In the genomic region with DNA sequence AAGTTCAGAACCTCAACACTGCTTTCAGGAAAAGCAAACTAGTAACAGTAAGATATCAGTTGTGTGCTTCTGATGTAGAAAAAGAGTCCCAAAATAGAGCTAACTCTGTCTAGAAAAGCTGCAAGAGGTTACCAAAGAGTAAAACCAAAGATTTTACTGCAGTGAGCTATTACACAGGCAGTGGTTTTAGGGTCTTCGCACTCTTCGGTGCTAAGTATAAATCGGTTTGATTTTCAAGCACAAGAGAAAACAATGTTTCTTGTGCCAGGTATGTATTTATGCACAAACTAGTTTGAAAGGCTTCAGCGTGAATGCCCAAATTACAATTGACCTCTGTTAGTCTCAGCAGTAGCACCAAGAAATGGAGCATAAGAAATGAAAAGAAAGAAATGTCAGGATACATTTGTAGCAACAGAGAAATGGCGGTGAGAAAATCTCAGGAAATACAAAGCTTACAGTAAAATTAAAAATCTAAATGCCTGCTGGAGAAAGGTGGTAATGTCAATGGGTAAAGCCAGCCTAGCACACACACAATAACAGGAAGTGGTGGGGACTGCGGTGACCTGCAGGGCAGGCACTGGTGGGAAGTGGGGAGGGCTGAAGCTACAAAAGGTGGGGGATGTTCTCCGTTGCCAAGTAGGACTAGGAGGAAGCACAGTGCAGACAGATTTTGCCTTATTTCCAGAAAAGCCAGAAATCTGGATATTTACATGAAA, we compare ENCODE assay signal across 9 cellular contexts. TPM values are rescaled to one million over a fixed set of nuclear protein-coding genes. Genes with fewer than 3 reads are reported as not detected.
DNase-seq lines count a peak whose midpoint lies in the region; ATAC-seq and TF ChIP-seq lines count a peak whose summit lies in the region.
"Had no signal": no experiment of that assay in that cellular context is flagged by ENCODE, and none has a peak within 500 bp of the region (broad histone marks: within the 10 kb centered on the region; RNA-seq: fewer than 3 reads in every experiment).

No MANE protein-coding gene starts in this region.

- peaks cover 6% of the 10 kb centered on the region for H3K36me3 Mint-ChIP-seq in IgD-negative memory B cell

- peak; percentile 63 for DNase-seq in activated CD4-positive, CD25-positive, alpha-beta regulatory T cell treated with anti-CD3 and anti-CD28 coated beads, Interleukin-2, amount 50 U/mL, for 16 hours (ENCODE audit: low read depth, low spot score)
- peak; percentile 52 for DNase-seq in dermis blood vessel endothelial cell
- DNase-seq in retina: peak; percentile 26
- no peak for DNase-seq in NCI-H1092 (lab: John Stamatoyannopoulos, UW)
- DNase-seq in NCI-H345 (lab: John Stamatoyannopoulos, UW): no peak

- H3K9me3 ChIP-seq in DOHH2 (ENCODE audit: control insufficient read depth, insufficient read depth, low read length): no peaks in the 10 kb centered on the region
- H3K9me3 ChIP-seq: HAP-1 had no signal

- TF ChIP-seq CTCF in DOHH2 (IDR thresholded peaks at IDR 0.05; ENCODE audit: low read depth, low read length, poor library complexity, severe bottlenecking): no peak

- no peaks in the 10 kb centered on the region for H3K9me2 ChIP-seq in DOHH2 (replicated peaks; ENCODE audit: control insufficient read depth, low read length)

- H3K27me3 ChIP-seq in DOHH2 (ENCODE audit: control insufficient read depth, low read length): no peaks in the 10 kb centered on the region

- no peaks in the 10 kb centered on the region for H4K20me1 ChIP-seq in DOHH2 (ENCODE audit: control insufficient read depth, insufficient read depth, low read depth, low read length)

- peak overlapping the region; percentile 38 for H3K4me3 ChIP-seq in DOHH2 (ENCODE audit: low read length)
- H3K4me3 ChIP-seq: HAP-1 had no signal

- H3F3A ChIP-seq in DOHH2 (ENCODE audit: control insufficient read depth, insufficient read depth): 0 out of 2 replicates have a peak, but pooled peaks cover 3% of the 10 kb centered on the region

- H3K4me1 ChIP-seq in DOHH2 (ENCODE audit: control insufficient read depth, low read length): peaks cover 44% of the 10 kb centered on the region
- H3K4me1 ChIP-seq: HAP-1 had no signal

- H3K9me3 Mint-ChIP-seq in IgD-negative memory B cell: peaks cover 0 to 8% (median 3%) of the 10 kb centered on the region in 3 donors

- H3K4me1 Mint-ChIP-seq in IgD-negative memory B cell: peaks cover 40 to 61% (median 54%) of the 10 kb centered on the region in 3 donors

- H3K4me3 Mint-ChIP-seq in IgD-negative memory B cell: peak overlapping the region; percentile 4 to 83 (median 75)

- peak overlapping the region; percentile 52 to 94 (median 54) for H3K27ac Mint-ChIP-seq in IgD-negative memory B cell

- peaks cover 2% of the 10 kb centered on the region for H3K27me3 Mint-ChIP-seq in IgD-negative memory B cell

- H3K4me2 ChIP-seq in DOHH2 (ENCODE audit: low read length): peak overlapping the region; percentile 62

- H3K27ac ChIP-seq in DOHH2 (ENCODE audit: low read depth, low read length): peak overlapping the region; percentile 26; the same call in 1 of the 2 replicates

- H3K36me3 ChIP-seq in DOHH2 (ENCODE audit: control insufficient read depth, low read length): no peaks in the 10 kb centered on the region
- H3K36me3 ChIP-seq: HAP-1 had no signal

- H3K79me2 ChIP-seq in DOHH2 (ENCODE audit: control insufficient read depth, low read length): no peaks in the 10 kb centered on the region

- ATAC-seq in GM21515 (IDR thresholded peaks at IDR 0.05; ENCODE audit: unreplicated experiment): peak; percentile 98

RNA-seq across cellular contexts. Expression of a gene that starts 18.0 kb away (rescaled TPM):
- 58.4 TPM for polyA plus RNA-seq in IgD-negative memory B cell
- total RNA-seq in dermis blood vessel endothelial cell: 11.3 and 12.8 TPM in 2 replicates

Comparison
In these comparisons a context has a peak if more than half of its experiments do, and no peak if none do; other contexts are left out.
1. DNase-seq: peak in activated CD4-positive, CD25-positive, alpha-beta regulatory T cell treated with anti-CD3 and anti-CD28 coated beads, Interleukin-2, amount 50 U/mL, for 16 hours (single experiment), dermis blood vessel endothelial cell (single experiment) and retina (single experiment); none in NCI-H1092 (single experiment) and NCI-H345 (single experiment).